ENCODE assay signal across 15 cellular contexts in the genomic region with DNA sequence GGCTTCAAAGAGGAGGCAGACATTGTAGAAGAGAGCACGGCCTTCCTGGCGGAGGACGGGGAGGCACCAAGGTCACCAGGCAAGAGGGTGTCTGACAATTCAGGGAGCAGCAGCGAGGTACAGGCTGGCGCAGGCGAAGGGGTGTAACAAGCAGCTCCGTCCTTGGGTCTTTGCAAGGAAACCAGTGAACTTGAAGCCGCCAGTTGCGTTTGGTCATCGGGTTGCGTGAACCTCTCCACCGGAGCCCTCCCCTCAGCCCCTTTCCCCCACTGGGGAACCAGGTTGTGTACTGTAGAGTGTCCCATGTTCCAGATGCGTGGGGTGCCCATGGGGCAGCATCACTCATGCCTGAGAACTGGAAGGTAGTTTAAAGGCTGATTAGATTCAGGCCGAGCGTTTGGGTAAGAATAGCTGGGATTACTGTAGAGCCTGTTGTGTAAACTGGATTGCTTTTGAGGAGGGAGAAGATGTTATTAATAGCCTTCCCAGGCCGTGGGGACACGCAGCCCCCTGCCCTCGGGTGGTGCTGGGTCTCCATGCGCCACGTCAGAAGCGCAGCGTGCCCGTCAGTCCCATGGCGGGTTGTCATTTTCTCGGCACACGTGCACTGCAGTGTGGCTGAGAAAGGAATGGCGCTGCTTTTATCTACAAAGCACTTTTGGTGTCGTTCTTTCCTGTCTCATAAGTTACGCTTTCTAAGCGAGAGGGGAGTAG. TPM values are rescaled to one million over a fixed set of nuclear protein-coding genes. Genes with fewer than 3 reads are reported as not detected.
DNase-seq lines count a peak whose midpoint lies in the region; ATAC-seq and TF ChIP-seq lines count a peak whose summit lies in the region.
"Had no signal": no experiment of that assay in that cellular context is flagged by ENCODE, and none has a peak within 500 bp of the region (broad histone marks: within the 10 kb centered on the region; RNA-seq: fewer than 3 reads in every experiment).

No MANE protein-coding gene starts in this region.

- H3K9me3 ChIP-seq in Karpas-422 (ENCODE audit: low read length) (no peaks in the 10 kb centered on the region), osteoblast (ENCODE audit: low read depth, low read length) (no peaks in the 10 kb centered on the region)
- H3K9me3 ChIP-seq: ovary, Peyer's patch had no signal

- peaks cover 48% of the 10 kb centered on the region for H3K79me2 ChIP-seq in Karpas-422 (ENCODE audit: low read length)
- peaks cover 48% of the 10 kb centered on the region for H3K79me2 ChIP-seq in osteoblast (ENCODE audit: insufficient read depth, low read length)

- H3K27ac Mint-ChIP-seq in activated CD8-positive, alpha-beta memory T cell treated with anti-CD3 and anti-CD28 coated beads, Interleukin-2, amount 10 ng/mL, durations not matched to agents 7 days and 5 days = no peak overlapping the region
- H3K27ac Mint-ChIP-seq in activated naive CD8-positive, alpha-beta T cell = peak overlapping the region; percentile 17

- H3K27ac ChIP-seq in Karpas-422 (ENCODE audit: low read length) = peak overlapping the region; percentile 87; the same call in 1 of the 2 replicates
- no peak overlapping the region for H3K27ac ChIP-seq in osteoblast (ENCODE audit: low read depth, low read length)
- H3K27ac ChIP-seq: ovary, Peyer's patch had no signal

- H3K4me1 ChIP-seq in Karpas-422 (ENCODE audit: low read length) (peaks cover 24% of the 10 kb centered on the region), osteoblast (ENCODE audit: insufficient read depth, low read length) (peaks cover 27% of the 10 kb centered on the region)

- ATAC-seq in activated CD8-positive, alpha-beta memory T cell treated with anti-CD3 and anti-CD28 coated beads, Interleukin-2, amount 10 ng/mL, durations not matched to agents 7 days and 5 days = no peak
- no peak for ATAC-seq in HG02642 (IDR thresholded peaks at IDR 0.05; ENCODE audit: poor library complexity, unreplicated experiment)
- ATAC-seq: effector memory CD8-positive, alpha-beta T cell had no signal

- no peak overlapping the region for H3K9ac ChIP-seq in Karpas-422 (ENCODE audit: low read length)

- no peaks in the 10 kb centered on the region for H3K27me3 ChIP-seq in Karpas-422 (ENCODE audit: low read length)
- H3K27me3 ChIP-seq in osteoblast (ENCODE audit: insufficient read depth, low read length) = no peaks in the 10 kb centered on the region
- H3K27me3 ChIP-seq: ovary, Peyer's patch had no signal

- no peaks in the 10 kb centered on the region for H3K9me2 ChIP-seq in Karpas-422 (replicated peaks; ENCODE audit: insufficient read depth, low read length)

- no peak for TF ChIP-seq CTCF in osteoblast (IDR thresholded peaks at IDR 0.05; ENCODE audit: extremely low read depth, low read depth, low read length)

- H3K4me3 Mint-ChIP-seq in activated CD8-positive, alpha-beta memory T cell treated with anti-CD3 and anti-CD28 coated beads, Interleukin-2, amount 10 ng/mL, durations not matched to agents 7 days and 5 days = peak overlapping the region; percentile 14
- H3K4me3 Mint-ChIP-seq in activated naive CD8-positive, alpha-beta T cell = peak overlapping the region; percentile 49

- H3K36me3 Mint-ChIP-seq in activated CD8-positive, alpha-beta memory T cell treated with anti-CD3 and anti-CD28 coated beads, Interleukin-2, amount 10 ng/mL, durations not matched to agents 7 days and 5 days = peaks cover 39% of the 10 kb centered on the region
- peaks cover 3% of the 10 kb centered on the region for H3K36me3 Mint-ChIP-seq in activated naive CD8-positive, alpha-beta T cell

- H2AFZ ChIP-seq in Karpas-422 (ENCODE audit: low read length) (no peak overlapping the region), osteoblast (ENCODE audit: low read length) (no peak overlapping the region)

- no peak for DNase-seq in activated CD8-positive, alpha-beta memory T cell treated with anti-CD3 and anti-CD28 coated beads, Interleukin-2, amount 10 ng/mL, durations not matched to agents 7 days and 5 days
- DNase-seq in activated CD8-positive, alpha-beta memory T cell treated with anti-CD3 and anti-CD28 coated beads, Interleukin-2, amount 50 U/mL, for 48 hours = no peak
- DNase-seq in Karpas-422 = no peak
- DNase-seq in osteoblast (ENCODE audit: insufficient read length, low spot score, missing footprints) = peak; percentile 57
- DNase-seq in hepatic stellate cell (ENCODE audit: low spot score) = no peak
- no peak for DNase-seq in NCI-H1092 (lab: John Stamatoyannopoulos, UW)
- DNase-seq: caudate nucleus; DMS79 treated with DMSO at 0.1 percent for 48 hours; effector memory CD8-positive, alpha-beta T cell; KG1; NCI-H1092 treated with DMSO at 0.1 percent for 48 hours; Peyer's patch had no signal

- H4K20me1 ChIP-seq in Karpas-422 (ENCODE audit: insufficient read depth, low read depth, low read length) (peaks cover 30% of the 10 kb centered on the region), osteoblast (ENCODE audit: insufficient read depth, low read length) (peaks cover 25% of the 10 kb centered on the region)

- H3K36me3 ChIP-seq in Karpas-422 (ENCODE audit: insufficient read depth, low read length) (peaks cover 25% of the 10 kb centered on the region), osteoblast (ENCODE audit: insufficient read depth, low read length) (peaks cover 40% of the 10 kb centered on the region)
- H3K36me3 ChIP-seq: ovary had no signal

- H3K9me3 Mint-ChIP-seq in activated CD8-positive, alpha-beta memory T cell treated with anti-CD3 and anti-CD28 coated beads, Interleukin-2, amount 10 ng/mL, durations not matched to agents 7 days and 5 days (ENCODE audit: low read depth) = no peaks in the 10 kb centered on the region
- H3K9me3 Mint-ChIP-seq in activated naive CD8-positive, alpha-beta T cell (ENCODE audit: low read depth) = no peaks in the 10 kb centered on the region
- H3K9me3 Mint-ChIP-seq: effector memory CD8-positive, alpha-beta T cell had no signal

- no peaks in the 10 kb centered on the region for H3K27me3 Mint-ChIP-seq in activated CD8-positive, alpha-beta memory T cell treated with anti-CD3 and anti-CD28 coated beads, Interleukin-2, amount 10 ng/mL, durations not matched to agents 7 days and 5 days
- H3K27me3 Mint-ChIP-seq in activated naive CD8-positive, alpha-beta T cell = no peaks in the 10 kb centered on the region
- H3K27me3 Mint-ChIP-seq: effector memory CD8-positive, alpha-beta T cell had no signal

- H3K4me2 ChIP-seq in Karpas-422 (ENCODE audit: low read depth, low read length, poor library complexity, severe bottlenecking) (no peak overlapping the region), osteoblast (ENCODE audit: insufficient read depth, low read length) (no peak overlapping the region)

- H3K4me3 ChIP-seq in Karpas-422 (ENCODE audit: low read length) (no peak overlapping the region), osteoblast (ENCODE audit: insufficient read depth, low read length) (no peak overlapping the region)
- H3K4me3 ChIP-seq: ovary, Peyer's patch had no signal

- peaks cover 36% of the 10 kb centered on the region for H3K4me1 Mint-ChIP-seq in activated CD8-positive, alpha-beta memory T cell treated with anti-CD3 and anti-CD28 coated beads, Interleukin-2, amount 10 ng/mL, durations not matched to agents 7 days and 5 days
- peaks cover 21% of the 10 kb centered on the region for H3K4me1 Mint-ChIP-seq in activated naive CD8-positive, alpha-beta T cell (ENCODE audit: low read depth)

- CTCF ChIA-PET in activated CD8-positive, alpha-beta memory T cell treated with anti-CD3 and anti-CD28 coated beads, Interleukin-2, amount 10 ng/mL, durations not matched to agents 7 days and 5 days (lab: Charles Lee) = interaction anchor here (0.7 to 1.2 kb wide), 4 partner anchors 10 to 30 kb away, joined by 3 to 4 read pairs (median 4); partner anchors contain the start of genes ARL16 and HGS

RNA-seq across cellular contexts. Expression of gene MRPL12, which starts 2.5 kb away (rescaled TPM):
- total RNA-seq in activated CD8-positive, alpha-beta memory T cell treated with anti-CD3 and anti-CD28 coated beads, Interleukin-2, amount 10 ng/mL, durations not matched to agents 7 days and 5 days = 100 to 1,000 TPM; 102 to 126 TPM
- total RNA-seq in Karpas-422 (2014; rRNA removed; shearing (Covaris generic); ENCODE audit: low replicate concordance) = 13.6 and 39.8 TPM in 2 replicates
- total RNA-seq in osteoblast = 6.2 and 8.8 TPM in 2 replicates

RNA-seq across cellular contexts. Expression of gene SLC25A10, which starts 6.4 kb away (rescaled TPM):
- total RNA-seq in activated CD8-positive, alpha-beta memory T cell treated with anti-CD3 and anti-CD28 coated beads, Interleukin-2, amount 10 ng/mL, durations not matched to agents 7 days and 5 days = 10 to 100 TPM; 32.8 to 40.1 TPM
- 8.6 and 15.0 TPM in 2 replicates for total RNA-seq in Karpas-422 (2014; rRNA removed; shearing (Covaris generic); ENCODE audit: low replicate concordance)
- 7.6 and 8.3 TPM in 2 replicates for total RNA-seq in osteoblast

RNA-seq across cellular contexts. Expression of gene HGS, which starts 21.9 kb away (rescaled TPM):
- total RNA-seq in activated CD8-positive, alpha-beta memory T cell treated with anti-CD3 and anti-CD28 coated beads, Interleukin-2, amount 10 ng/mL, durations not matched to agents 7 days and 5 days = 100 to 1,000 TPM; 145 to 159 TPM
- 57.2 and 90.1 TPM in 2 replicates for total RNA-seq in Karpas-422 (2014; rRNA removed; shearing (Covaris generic); ENCODE audit: low replicate concordance)
- 100 and 110 TPM in 2 replicates for total RNA-seq in osteoblast

RNA-seq across cellular contexts. Expression of gene ARL16, which starts 22.1 kb away (rescaled TPM):
- 10 to 100 TPM; 14.9 to 15.4 TPM for total RNA-seq in activated CD8-positive, alpha-beta memory T cell treated with anti-CD3 and anti-CD28 coated beads, Interleukin-2, amount 10 ng/mL, durations not matched to agents 7 days and 5 days
- 22.4 and 40.7 TPM in 2 replicates for total RNA-seq in Karpas-422 (2014; rRNA removed; shearing (Covaris generic); ENCODE audit: low replicate concordance)
- 24.5 and 26.1 TPM in 2 replicates for total RNA-seq in osteoblast

RNA-seq across cellular contexts. Expression of gene CCDC137, which starts 39.1 kb away (rescaled TPM):
- total RNA-seq in activated CD8-positive, alpha-beta memory T cell treated with anti-CD3 and anti-CD28 coated beads, Interleukin-2, amount 10 ng/mL, durations not matched to agents 7 days and 5 days = 10 to 100 TPM; 37.4 to 42.3 TPM
- 8.1 and 31.9 TPM in 2 replicates for total RNA-seq in Karpas-422 (2014; rRNA removed; shearing (Covaris generic); ENCODE audit: low replicate concordance)
- total RNA-seq in osteoblast = 4.7 and 5.6 TPM in 2 replicates
